In genomic region chr9:114552716-114553115, GRCh38 we compare ENCODE assay signal across 18 cellular contexts. TPM values are rescaled to one million over a fixed set of nuclear protein-coding genes. Genes with fewer than 3 reads are reported as not detected.
A peak's percentile ranks its signal among the peaks of the same experiment; 100 is the strongest.
DNase-seq lines count a peak whose midpoint lies in the region; ATAC-seq and TF ChIP-seq lines count a peak whose summit lies in the region.
"Had no signal": no experiment of that assay in that cellular context is flagged by ENCODE, and none has a peak within 500 bp of the region (broad histone marks: within the 10 kb centered on the region; RNA-seq: fewer than 3 reads in every experiment).

No MANE protein-coding gene starts in this region.

- ATAC-seq in HG03378 (IDR thresholded peaks at IDR 0.05; ENCODE audit: unreplicated experiment), result no peak
- ATAC-seq: activated CD4-positive, CD25-positive, alpha-beta regulatory T cell treated with anti-CD3 and anti-CD28 coated beads, Interleukin-2, amount 50 U/mL, for 24 hours had no signal

- no peaks in the 10 kb centered on the region for H3K36me3 ChIP-seq in smooth muscle cell (ENCODE audit: low read depth)
- H3K36me3 ChIP-seq: BLaER1, lower lobe of right lung, spleen, thoracic aorta had no signal

- no peaks in the 10 kb centered on the region for H3K9me3 ChIP-seq in smooth muscle cell (replicated peaks; ENCODE audit: low read depth)
- H3K9me3 ChIP-seq: BLaER1, lower lobe of right lung, thoracic aorta had no signal

- H3K36me3 Mint-ChIP-seq in HFFc6 (ENCODE audit: low read depth) (no peaks in the 10 kb centered on the region; the same call in 1 of the 2 replicates), type B pancreatic cell (no peaks in the 10 kb centered on the region)

- peaks cover 5% of the 10 kb centered on the region for H3K4me1 ChIP-seq in smooth muscle cell (ENCODE audit: low read depth)
- H3K4me1 ChIP-seq: lower lobe of right lung, parathyroid adenoma had no signal

- no peaks in the 10 kb centered on the region for H3K27me3 ChIP-seq in smooth muscle cell (ENCODE audit: low read depth)
- H3K27me3 ChIP-seq: BLaER1, spleen had no signal

- H3K27me3 Mint-ChIP-seq in HFFc6 (ENCODE audit: insufficient read depth), result peaks cover 4% of the 10 kb centered on the region
- peaks cover 16% of the 10 kb centered on the region for H3K27me3 Mint-ChIP-seq in type B pancreatic cell

- H3F3A ChIP-seq in smooth muscle cell (ENCODE audit: low read depth), result peaks cover 4% of the 10 kb centered on the region

- H4K20me1 ChIP-seq in smooth muscle cell (ENCODE audit: low read depth), result no peaks in the 10 kb centered on the region
- H4K20me1 ChIP-seq: BLaER1 had no signal

- peak overlapping the region; percentile 46 for H3K9ac ChIP-seq in smooth muscle cell (ENCODE audit: low read depth)
- H3K9ac ChIP-seq: BLaER1, KMS-11, parathyroid adenoma had no signal

- H3K27ac Mint-ChIP-seq in HFFc6 (peak overlapping the region; percentile 98), type B pancreatic cell (no peak overlapping the region)

- H3K27ac ChIP-seq in smooth muscle cell (ENCODE audit: low read depth), result peak overlapping the region; percentile 96
- H3K27ac ChIP-seq: BLaER1, KMS-11, lower lobe of right lung, parathyroid adenoma had no signal

- peak overlapping the region; percentile 73 for H3K4me2 ChIP-seq in smooth muscle cell
- H3K4me2 ChIP-seq: BLaER1, KMS-11 had no signal

- in situ Hi-C loops in SK-MEL-5 (cut with HindIII; ENCODE audit: low pct_unique_long_range_greater_than_20kb, low sequenced_read_pairs), result no loop called here

- H3K4me3 Mint-ChIP-seq in HFFc6 (peak overlapping the region; percentile 80), type B pancreatic cell (no peak overlapping the region)
- H3K4me3 Mint-ChIP-seq: naive B cell had no signal

- H3K9me3 Mint-ChIP-seq in HFFc6 (no peaks in the 10 kb centered on the region), type B pancreatic cell (peaks cover 4% of the 10 kb centered on the region)

- no peak overlapping the region for H2AFZ ChIP-seq in smooth muscle cell (ENCODE audit: low read depth)
- H2AFZ ChIP-seq: parathyroid adenoma had no signal

- TF ChIP-seq CTCF in HFFc6 (IDR thresholded peaks at IDR 0.05), result no peak
- no peak for TF ChIP-seq CTCF in fibroblast of the aortic adventitia (IDR thresholded peaks at IDR 0.05; ENCODE audit: insufficient read depth, low read length)
- no peak for TF ChIP-seq CTCF in smooth muscle cell (IDR thresholded peaks at IDR 0.05; ENCODE audit: borderline replicate concordance, insufficient read depth, poor library complexity, severe bottlenecking)
- TF ChIP-seq CTCF in type B pancreatic cell (conservative IDR thresholded peaks at IDR 0.05), result no peak

- no peaks in the 10 kb centered on the region for H3K79me2 ChIP-seq in smooth muscle cell (ENCODE audit: low read depth)
- H3K79me2 ChIP-seq: parathyroid adenoma had no signal

- H3K4me3 ChIP-seq in fibroblast of the aortic adventitia (ENCODE audit: low read depth, low read length) (no peak overlapping the region), smooth muscle cell (no peak overlapping the region)
- H3K4me3 ChIP-seq: BLaER1, lower lobe of right lung, spleen, thoracic aorta had no signal

- H3K4me1 Mint-ChIP-seq in HFFc6 (ENCODE audit: low read depth), result peaks cover 31% of the 10 kb centered on the region
- H3K4me1 Mint-ChIP-seq in type B pancreatic cell (ENCODE audit: unreplicated experiment), result peaks cover 7% of the 10 kb centered on the region

- no peak for DNase-seq in HFFc6
- peak; percentile 15 for DNase-seq in SK-MEL-5 (ENCODE audit: low read depth, low spot score)
- DNase-seq in fibroblast of the aortic adventitia (ENCODE audit: low read depth), result peak; percentile 16
- DNase-seq in smooth muscle cell (lab: John Stamatoyannopoulos, UW; ENCODE audit: unreplicated experiment), result no peak
- DNase-seq in type B pancreatic cell (ENCODE audit: extremely low spot score, unreplicated experiment), result no peak
- DNase-seq in germinal center (ENCODE audit: low spot score), result no peak
- DNase-seq: DMS 273 treated with DMSO at 0.1 percent for 48 hours, GOT3, lower lobe of right lung, naive B cell, NCI-H1105, spleen had no signal

- WGBS in smooth muscle cell (ENCODE audit: low lambda C conversion rate), result 85% methylated on average over 5 of the region's 5 CpGs

RNA-seq across cellular contexts. Expression of gene ATP6V1G1, which starts 34.9 kb away (rescaled TPM):
- total RNA-seq in HFFc6 (2021; fragmentation: NEBNext Ultra II Directional; extraction: Animal tissue kit (Norgen Biotek cat#: 25700)), result 100 to 1,000 TPM in 1 of 6 experiments, 10 to 100 TPM in 5; 74.2 to 104 (median 86.5) TPM
- 605 and 615 TPM in 2 replicates for total RNA-seq in SK-MEL-5 (2014; rRNA removed; shearing (Covaris generic))
- 372 and 456 TPM in 2 replicates for polyA plus RNA-seq in SK-MEL-5 (2015; cell fraction: cytosol; rRNA removed)
- 68.9 and 79.0 TPM in 2 replicates for polyA plus RNA-seq in SK-MEL-5 (2015; cell fraction: nucleus; rRNA removed)
- total RNA-seq in fibroblast of the aortic adventitia (ENCODE audit: low replicate concordance) (88.2 and 128 TPM in 2 replicates), smooth muscle cell (389 and 400 TPM in 2 replicates), type B pancreatic cell (ENCODE audit: low replicate concordance) (110 and 147 TPM in 2 replicates)
- polyA plus RNA-seq in smooth muscle cell, result 335 and 340 TPM in 2 replicates

RNA-seq across cellular contexts. Expression of gene WHRN, which starts 47.4 kb away (rescaled TPM):
- 1 to 10 TPM; 3.0 to 4.8 (median 3.6) TPM for total RNA-seq in HFFc6 (2021; fragmentation: NEBNext Ultra II Directional; extraction: Animal tissue kit (Norgen Biotek cat#: 25700))
- 4.5 and 6.1 TPM in 2 replicates for total RNA-seq in SK-MEL-5 (2014; rRNA removed; shearing (Covaris generic))
- 16.8 and 19.3 TPM in 2 replicates for polyA plus RNA-seq in SK-MEL-5 (2015; cell fraction: cytosol; rRNA removed)
- 106 and 146 TPM in 2 replicates for polyA plus RNA-seq in SK-MEL-5 (2015; cell fraction: nucleus; rRNA removed)
- total RNA-seq in fibroblast of the aortic adventitia (ENCODE audit: low replicate concordance) (2.1 and 3.5 TPM in 2 replicates), smooth muscle cell (2.9 and 3.6 TPM in 2 replicates), type B pancreatic cell (ENCODE audit: low replicate concordance) (12.2 and 13.3 TPM in 2 replicates)
- polyA plus RNA-seq in smooth muscle cell, result 11.9 and 12.9 TPM in 2 replicates

RNA-seq across cellular contexts. Expression of gene TMEM268, which starts 58.4 kb away (rescaled TPM):
- 1 to 10 TPM; 5.1 to 7.5 (median 5.6) TPM for total RNA-seq in HFFc6 (2021; fragmentation: NEBNext Ultra II Directional; extraction: Animal tissue kit (Norgen Biotek cat#: 25700))
- total RNA-seq in SK-MEL-5 (2014; rRNA removed; shearing (Covaris generic)), result 43.2 and 46.8 TPM in 2 replicates
- 73.8 and 103 TPM in 2 replicates for polyA plus RNA-seq in SK-MEL-5 (2015; cell fraction: cytosol; rRNA removed)
- 58.3 and 69.8 TPM in 2 replicates for polyA plus RNA-seq in SK-MEL-5 (2015; cell fraction: nucleus; rRNA removed)
- 4.9 and 12.0 TPM in 2 replicates for total RNA-seq in fibroblast of the aortic adventitia (ENCODE audit: low replicate concordance)
- total RNA-seq in smooth muscle cell, result 5.8 and 9.3 TPM in 2 replicates
- polyA plus RNA-seq in smooth muscle cell, result 8.1 and 9.3 TPM in 2 replicates
- 6.5 and 6.6 TPM in 2 replicates for total RNA-seq in type B pancreatic cell (ENCODE audit: low replicate concordance)

Comparison
In these comparisons a context has a peak if more than half of its experiments do, and no peak if none do; other contexts are left out.
1. DNase-seq: peak in SK-MEL-5 (single experiment) and fibroblast of the aortic adventitia (single experiment); none in HFFc6 (single experiment), smooth muscle cell (single experiment), type B pancreatic cell (single experiment) and germinal center (single experiment).